8 cellular contexts compared by ENCODE assay signal in genomic region chr2:27071990-27072830, GRCh38. TPM values are rescaled to one million over a fixed set of nuclear protein-coding genes. Genes with fewer than 3 reads are reported as not detected.
DNase-seq lines count a peak whose midpoint lies in the region; ATAC-seq and TF ChIP-seq lines count a peak whose summit lies in the region.

No MANE protein-coding gene starts in this region.

- H3K4me3 ChIP-seq in GM12875 (ENCODE audit: low read depth, low read length), result peak overlapping the region; percentile 59

- H3K27me3 Mint-ChIP-seq in HFFc6 (ENCODE audit: insufficient read depth), result peaks cover 2% of the 10 kb centered on the region; the same call in 1 of the 2 replicates

- DNase-seq in HFFc6, result no peak
- DNase-seq in ecto neural progenitor cell (ENCODE audit: low spot score), result peak; percentile 75
- peak; percentile 45 for DNase-seq in midbrain (lab: John Stamatoyannopoulos, UW)
- DNase-seq in OCI-M2 (lab: John Stamatoyannopoulos, UW; ENCODE audit: unreplicated experiment), result no peak
- no peak for DNase-seq in NOMO-1 treated with dmso at 0.1 percent for 144 hours (lab: John Stamatoyannopoulos, UW; ENCODE audit: unreplicated experiment)

- H3K9me3 Mint-ChIP-seq in HFFc6, result no peaks in the 10 kb centered on the region

- peak overlapping the region; percentile 85 for H3K27ac ChIP-seq in temporal lobe (ENCODE audit: low read depth, low read length)

- peak; percentile 75 for ATAC-seq in SK-N-SH treated with all-trans-retinoic acid at 6 μM for 48 hours

- H3K4me1 Mint-ChIP-seq in HFFc6 (ENCODE audit: low read depth), result peaks cover 58% of the 10 kb centered on the region

- H3K4me3 Mint-ChIP-seq in HFFc6, result peak overlapping the region; percentile 87

- TF ChIP-seq CTCF in GM12875 (IDR thresholded peaks at IDR 0.05; ENCODE audit: borderline replicate concordance, insufficient read depth, low read depth, low read length), result no peak
- no peak for TF ChIP-seq CTCF in HFFc6 (IDR thresholded peaks at IDR 0.05)

- H3K27ac Mint-ChIP-seq in HFFc6, result peak overlapping the region; percentile 81

- H3K36me3 Mint-ChIP-seq in HFFc6 (ENCODE audit: low read depth), result peaks cover 32% of the 10 kb centered on the region

TF ChIP-seq in SK-N-SH treated with all-trans-retinoic acid at 6 μM for 48 hours, 23 proteins besides CTCF, POLR2A, EP300 and RAD21:
- TF ChIP-seq, protein P1, sequence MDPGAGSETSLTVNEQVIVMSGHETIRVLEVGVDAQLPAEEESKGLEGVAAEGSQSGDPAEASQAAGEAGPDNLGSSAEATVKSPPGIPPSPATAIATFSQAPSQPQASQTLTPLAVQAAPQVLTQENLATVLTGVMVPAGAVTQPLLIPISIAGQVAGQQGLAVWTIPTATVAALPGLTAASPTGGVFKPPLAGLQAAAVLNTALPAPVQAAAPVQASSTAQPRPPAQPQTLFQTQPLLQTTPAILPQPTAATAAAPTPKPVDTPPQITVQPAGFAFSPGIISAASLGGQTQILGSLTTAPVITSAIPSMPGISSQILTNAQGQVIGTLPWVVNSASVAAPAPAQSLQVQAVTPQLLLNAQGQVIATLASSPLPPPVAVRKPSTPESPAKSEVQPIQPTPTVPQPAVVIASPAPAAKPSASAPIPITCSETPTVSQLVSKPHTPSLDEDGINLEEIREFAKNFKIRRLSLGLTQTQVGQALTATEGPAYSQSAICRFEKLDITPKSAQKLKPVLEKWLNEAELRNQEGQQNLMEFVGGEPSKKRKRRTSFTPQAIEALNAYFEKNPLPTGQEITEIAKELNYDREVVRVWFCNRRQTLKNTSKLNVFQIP (CRISPR knock-in tag; IDR thresholded peaks at IDR 0.05; ENCODE audit: borderline replicate concordance, low read depth), result no peak
- TF ChIP-seq RARB (CRISPR knock-in tag; IDR thresholded peaks at IDR 0.05) (no peak), CSDC2 (CRISPR knock-in tag; IDR thresholded peaks at IDR 0.05) (no peak), GLIS3 (CRISPR knock-in tag; IDR thresholded peaks at IDR 0.05) (peak; percentile 11; the same call in 1 of the 2 replicates), ZFP30 (CRISPR knock-in tag; IDR thresholded peaks at IDR 0.05) (no peak), TCF4 (CRISPR knock-in tag; IDR thresholded peaks at IDR 0.05; ENCODE audit: borderline replicate concordance) (peak; percentile 81; the same call in 1 of the 2 replicates), OSR1 (CRISPR knock-in tag; IDR thresholded peaks at IDR 0.05) (no peak), ARNTL (CRISPR knock-in tag; IDR thresholded peaks at IDR 0.05; ENCODE audit: borderline replicate concordance, low read depth) (no peak), CSRNP3 (CRISPR knock-in tag; IDR thresholded peaks at IDR 0.05) (no peak), ZNF565 (CRISPR knock-in tag; conservative IDR thresholded peaks at IDR 0.05; ENCODE audit: low read depth) (no peak), CREB5 (CRISPR knock-in tag; IDR thresholded peaks at IDR 0.05; ENCODE audit: low read depth) (no peak), ZNF8 (CRISPR knock-in tag; IDR thresholded peaks at IDR 0.05) (no peak), ESRRG (CRISPR knock-in tag; IDR thresholded peaks at IDR 0.05) (no peak), ZC3H10 (CRISPR knock-in tag; IDR thresholded peaks at IDR 0.05) (no peak), ISL1 (CRISPR knock-in tag; IDR thresholded peaks at IDR 0.05) (peak; percentile 19; the same call in 1 of the 2 replicates), ZNF70 (CRISPR knock-in tag; IDR thresholded peaks at IDR 0.05) (peak; percentile 100), BACH2 (CRISPR knock-in tag; IDR thresholded peaks at IDR 0.05; ENCODE audit: borderline replicate concordance) (no peak), TOX (CRISPR knock-in tag; IDR thresholded peaks at IDR 0.05; ENCODE audit: borderline replicate concordance) (no peak), ZFP3 (CRISPR knock-in tag; IDR thresholded peaks at IDR 0.05) (no peak), SNAI2 (CRISPR knock-in tag; IDR thresholded peaks at IDR 0.05) (no peak), PPARA (CRISPR knock-in tag; IDR thresholded peaks at IDR 0.05; ENCODE audit: borderline replicate concordance) (no peak), PATZ1 (CRISPR knock-in tag; IDR thresholded peaks at IDR 0.05; ENCODE audit: borderline replicate concordance) (peak; percentile 78)
- TF ChIP-seq, protein P2, sequence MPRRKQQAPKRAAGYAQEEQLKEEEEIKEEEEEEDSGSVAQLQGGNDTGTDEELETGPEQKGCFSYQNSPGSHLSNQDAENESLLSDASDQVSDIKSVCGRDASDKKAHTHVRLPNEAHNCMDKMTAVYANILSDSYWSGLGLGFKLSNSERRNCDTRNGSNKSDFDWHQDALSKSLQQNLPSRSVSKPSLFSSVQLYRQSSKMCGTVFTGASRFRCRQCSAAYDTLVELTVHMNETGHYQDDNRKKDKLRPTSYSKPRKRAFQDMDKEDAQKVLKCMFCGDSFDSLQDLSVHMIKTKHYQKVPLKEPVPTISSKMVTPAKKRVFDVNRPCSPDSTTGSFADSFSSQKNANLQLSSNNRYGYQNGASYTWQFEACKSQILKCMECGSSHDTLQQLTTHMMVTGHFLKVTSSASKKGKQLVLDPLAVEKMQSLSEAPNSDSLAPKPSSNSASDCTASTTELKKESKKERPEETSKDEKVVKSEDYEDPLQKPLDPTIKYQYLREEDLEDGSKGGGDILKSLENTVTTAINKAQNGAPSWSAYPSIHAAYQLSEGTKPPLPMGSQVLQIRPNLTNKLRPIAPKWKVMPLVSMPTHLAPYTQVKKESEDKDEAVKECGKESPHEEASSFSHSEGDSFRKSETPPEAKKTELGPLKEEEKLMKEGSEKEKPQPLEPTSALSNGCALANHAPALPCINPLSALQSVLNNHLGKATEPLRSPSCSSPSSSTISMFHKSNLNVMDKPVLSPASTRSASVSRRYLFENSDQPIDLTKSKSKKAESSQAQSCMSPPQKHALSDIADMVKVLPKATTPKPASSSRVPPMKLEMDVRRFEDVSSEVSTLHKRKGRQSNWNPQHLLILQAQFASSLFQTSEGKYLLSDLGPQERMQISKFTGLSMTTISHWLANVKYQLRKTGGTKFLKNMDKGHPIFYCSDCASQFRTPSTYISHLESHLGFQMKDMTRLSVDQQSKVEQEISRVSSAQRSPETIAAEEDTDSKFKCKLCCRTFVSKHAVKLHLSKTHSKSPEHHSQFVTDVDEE (CRISPR knock-in tag; IDR thresholded peaks at IDR 0.05), result peak; percentile 48; the same call in 1 of the 2 replicates

RNA-seq across cellular contexts. Expression of gene OST4, which starts 0.8 kb away (rescaled TPM):
- total RNA-seq in HFFc6 (2021; fragmentation: NEBNext Ultra II Directional; extraction: Animal tissue kit (Norgen Biotek cat#: 25700)), result 100 to 1,000 TPM; 500 to 565 (median 548) TPM
- total RNA-seq in temporal lobe, result 132 TPM

RNA-seq across cellular contexts. Expression of gene EMILIN1, which starts 6.2 kb away (rescaled TPM):
- total RNA-seq in HFFc6 (2021; fragmentation: NEBNext Ultra II Directional; extraction: Animal tissue kit (Norgen Biotek cat#: 25700)), result 100 to 1,000 TPM; 144 to 208 (median 183) TPM
- total RNA-seq in temporal lobe, result 3.7 TPM

RNA-seq across cellular contexts. Expression of gene KHK, which starts 14.4 kb away (rescaled TPM):
- total RNA-seq in HFFc6 (2021; fragmentation: NEBNext Ultra II Directional; extraction: Animal tissue kit (Norgen Biotek cat#: 25700)), result 1 to 10 TPM; 1.0 to 1.7 (median 1.6) TPM
- total RNA-seq in temporal lobe, result 5.9 TPM

RNA-seq across cellular contexts. Expression of gene AGBL5, which starts 20.7 kb away (rescaled TPM):
- 10 to 100 TPM; 23.5 to 31.4 (median 28.6) TPM for total RNA-seq in HFFc6 (2021; fragmentation: NEBNext Ultra II Directional; extraction: Animal tissue kit (Norgen Biotek cat#: 25700))
- total RNA-seq in temporal lobe, result 10.8 TPM

RNA-seq across cellular contexts. Expression of gene TMEM214, which starts 39.4 kb away (rescaled TPM):
- total RNA-seq in HFFc6 (2021; fragmentation: NEBNext Ultra II Directional; extraction: Animal tissue kit (Norgen Biotek cat#: 25700)), result 100 to 1,000 TPM; 119 to 162 (median 144) TPM
- total RNA-seq in temporal lobe, result 6.9 TPM

Comparison
In these comparisons a context has a peak if more than half of its experiments do, and no peak if none do; other contexts are left out.
1. DNase-seq: peak in ecto neural progenitor cell (single experiment) and midbrain (single experiment); none in HFFc6 (single experiment), OCI-M2 (single experiment) and NOMO-1 treated with dmso at 0.1 percent for 144 hours (single experiment).
2. RNA of gene EMILIN1, which starts 6.2 kb away (total RNA-seq): 144 to 208 TPM in HFFc6; 3.7 TPM in temporal lobe (single experiment); every median in the first group is over 10 times any median in the second.